ENCODE assay signal across 27 cellular contexts in genomic region chr5:115555084-115555633, GRCh38.
"Had no signal": no experiment of that assay in that cellular context is flagged by ENCODE, and none has a peak within 500 bp of the region (broad histone marks: within the 10 kb centered on the region; RNA-seq: fewer than 3 reads in every experiment).

No MANE protein-coding gene starts in this region.

- DNase-seq: activated CD4-positive, alpha-beta T cell treated with anti-CD3 and anti-CD28 coated beads for 4 hours; activated CD4-positive, alpha-beta T cell treated with anti-CD3 and anti-CD28 coated beads, Interleukin-2, amount 50 U/mL, for 4 hours; activated effector memory CD4-positive, alpha-beta T cell treated with Interleukin-2 at 50 U/mL for 16 hours; activated naive CD4-positive, alpha-beta T cell treated with Interleukin-2 at 50 U/mL for 16 hours; activated naive CD8-positive, alpha-beta T cell treated with anti-CD3 and anti-CD28 coated beads for 36 hours; activated T-cell treated with anti-CD3 and anti-CD28 coated beads for 4 hours; activated T-cell treated with anti-CD3 and anti-CD28 coated beads, Interleukin-2, amount 50 U/mL, for 72 hours; adrenal gland; aorta; cerebellar nuclear complex; dorsolateral prefrontal cortex; effector memory CD4-positive, alpha-beta T cell; erythroblast; islet precursor cell; naive thymus-derived CD4-positive, alpha-beta T cell; ovary; stimulated activated CD4-positive, alpha-beta T cell treated with anti-CD3 and anti-CD28 coated beads, Interleukin-4, amount 100 ng/mL, for 24 hours; stimulated activated naive CD8-positive, alpha-beta T cell treated with anti-CD3 and anti-CD28 coated beads, Interleukin-15, amount 100 ng/mL, for 72 hours; substantia nigra; uterus had no signal

- H3K4me1 ChIP-seq: adrenal gland, uterus had no signal

- H3K4me3 ChIP-seq: adrenal gland, cardiac muscle cell, coronary artery, dorsolateral prefrontal cortex, gastroesophageal sphincter, hepatocyte, ovary, skin epidermis, uterus had no signal

- H3K9me3 ChIP-seq: adrenal gland, gastroesophageal sphincter, ovary, uterus had no signal

- ATAC-seq: activated T-cell treated with anti-CD3 and anti-CD28 coated beads, Interleukin-2, amount 50 U/mL, for 72 hours; gastroesophageal sphincter; naive thymus-derived CD4-positive, alpha-beta T cell; sciatic nerve; stimulated activated memory B cell treated with anti-CD40 and anti-IgM and Interleukin-4, amounts not matched to agents 10 μg/mL and 1 μg/mL and 100 μg/mL, for 72 hours; stimulated activated naive CD8-positive, alpha-beta T cell treated with anti-CD3 and anti-CD28 coated beads, Interleukin-15, amount 100 ng/mL, for 72 hours had no signal

- H3K36me3 ChIP-seq: adrenal gland, cardiac muscle cell, gastroesophageal sphincter, ovary, uterus had no signal
